In the genomic region with DNA sequence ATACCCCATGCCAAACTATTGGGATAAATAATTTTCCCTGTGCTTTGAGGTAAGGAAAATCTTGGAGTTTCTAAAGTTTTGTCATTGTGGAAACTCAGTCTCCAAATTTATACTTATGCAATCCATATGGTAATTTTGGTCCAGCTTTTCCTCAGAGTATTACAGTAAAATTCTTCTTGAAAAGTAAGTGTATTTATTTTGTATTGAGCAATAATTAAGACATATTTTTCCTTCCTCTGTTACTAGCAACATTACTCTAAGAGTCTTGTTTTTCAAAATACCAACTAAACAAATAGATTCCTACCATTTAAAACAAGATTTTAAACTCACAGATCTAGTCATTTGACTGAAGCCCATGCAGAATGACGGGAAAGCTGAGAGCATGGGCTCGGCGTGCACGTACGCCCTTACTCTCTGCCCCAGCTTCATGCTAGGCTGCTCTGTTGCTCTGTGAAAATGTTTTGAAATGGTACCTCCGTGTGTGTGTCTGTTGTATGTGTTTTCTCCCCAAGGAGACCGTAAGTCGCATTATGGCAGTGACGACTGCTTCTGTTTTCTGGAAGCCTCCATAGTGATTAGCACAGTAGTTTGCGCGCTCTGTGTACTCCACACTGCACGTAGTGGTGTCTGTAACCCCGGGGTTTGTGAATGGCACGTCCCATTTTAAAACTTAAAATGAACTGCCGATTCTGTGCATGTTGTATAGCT, we compare ENCODE assay signal across 9 cellular contexts.
DNase-seq lines count a peak whose midpoint lies in the region; ATAC-seq lines count a peak whose summit lies in the region.
"Had no signal": no experiment of that assay in that cellular context is flagged by ENCODE, and none has a peak within 500 bp of the region (broad histone marks: within the 10 kb centered on the region; RNA-seq: fewer than 3 reads in every experiment).

No MANE protein-coding gene starts in this region.

- intact Hi-C loops in head of caudate nucleus (cut with DNase I): no loop called here

- peaks cover 0 to 2% of the 10 kb centered on the region in 2 donors for H3K36me3 ChIP-seq in stomach smooth muscle (ENCODE audit: control insufficient read depth in 2 of 2, insufficient read depth in 2 of 2, low read length in 2 of 2)

- no peaks in the 10 kb centered on the region for H3K27me3 ChIP-seq in stomach smooth muscle (ENCODE audit: control insufficient read depth in 1 of 2, insufficient read depth in 2 of 2, low read length in 2 of 2)
- H3K27me3 ChIP-seq: gastroesophageal sphincter had no signal

- H3K27ac ChIP-seq in stomach smooth muscle (ENCODE audit: low read length): no peak overlapping the region
- H3K27ac ChIP-seq: gastroesophageal sphincter had no signal

- peak overlapping the region; percentile 57 to 58 for H3K4me3 ChIP-seq in stomach smooth muscle (ENCODE audit: low read length in 2 of 2)
- H3K4me3 ChIP-seq: gastroesophageal sphincter had no signal

- H3K4me1 ChIP-seq in stomach smooth muscle (ENCODE audit: control insufficient read depth, insufficient read depth, low read length): no peaks in the 10 kb centered on the region
- H3K4me1 ChIP-seq: gastroesophageal sphincter had no signal

- H3K9ac ChIP-seq in stomach smooth muscle (ENCODE audit: low read length in 2 of 2): peak overlapping the region in 1 of 2 donors; percentile 41

- no peaks in the 10 kb centered on the region for H3K9me3 ChIP-seq in stomach smooth muscle (ENCODE audit: control insufficient read depth in 2 of 2, low read length in 2 of 2)
- H3K9me3 ChIP-seq: gastroesophageal sphincter had no signal

- DNase-seq in NOMO-1 treated with DMSO at 0.1 percent for 48 hours (lab: John Stamatoyannopoulos, UW; ENCODE audit: unreplicated experiment) (peak; percentile 20), NOMO-1 (lab: John Stamatoyannopoulos, UW; ENCODE audit: unreplicated experiment in 2 of 2) (no peak), SHP77 treated with DMSO at 0.1 percent for 48 hours (lab: John Stamatoyannopoulos, UW) (peak; percentile 53), head of caudate nucleus (peak in 34 of 42 donors; percentile 8 to 66 (median 39)), SIG-M5 (lab: John Stamatoyannopoulos, UW) (no peak), GF-D8 (lab: John Stamatoyannopoulos, UW) (no peak)

- no peak for ATAC-seq in HG02798 (IDR thresholded peaks at IDR 0.05; ENCODE audit: poor library complexity, unreplicated experiment)
- ATAC-seq: gastroesophageal sphincter had no signal

Comparison
In these comparisons a context has a peak if more than half of its experiments do, and no peak if none do; other contexts are left out.
1. DNase-seq: peak in NOMO-1 treated with DMSO at 0.1 percent for 48 hours (single experiment), SHP77 treated with DMSO at 0.1 percent for 48 hours (single experiment) and head of caudate nucleus (34 of 42); none in NOMO-1 (0 of 2), SIG-M5 (single experiment) and GF-D8 (single experiment).